ENCODE assay signal across 9 cellular contexts in genomic region chr17:8753976-8754440, GRCh38. TPM values are rescaled to one million over a fixed set of nuclear protein-coding genes. Genes with fewer than 3 reads are reported as not detected.
DNase-seq lines count a peak whose midpoint lies in the region; ATAC-seq, FAIRE-seq and TF ChIP-seq lines count a peak whose summit lies in the region.
"Had no signal": no experiment of that assay in that cellular context is flagged by ENCODE, and none has a peak within 500 bp of the region (broad histone marks: within the 10 kb centered on the region; RNA-seq: fewer than 3 reads in every experiment).

No MANE protein-coding gene starts in this region.

- H2BK15ac ChIP-seq in mesendoderm (replicated peaks; ENCODE audit: low read depth) = no peak overlapping the region

- TF ChIP-seq CTCF in GM10248 (IDR thresholded peaks at IDR 0.05; ENCODE audit: control extremely low read depth, extremely low read depth, low read depth, missing control alignments) (peak; percentile 57), natural killer cell (IDR thresholded peaks at IDR 0.05) (no peak)

- no peaks in the 10 kb centered on the region for H3K36me3 ChIP-seq in mesendoderm (ENCODE audit: control insufficient read depth, insufficient read depth, low read length)

- H2AK5ac ChIP-seq in mesendoderm (ENCODE audit: low read length) = no peak overlapping the region

- H3K4me2 ChIP-seq in mesendoderm (ENCODE audit: low read length) = no peak overlapping the region

- no peak overlapping the region for H2BK5ac ChIP-seq in mesendoderm (ENCODE audit: low read length)

- no peak overlapping the region for H3K27ac Mint-ChIP-seq in natural killer cell
- H3K27ac Mint-ChIP-seq: activated CD4-positive, alpha-beta memory T cell treated with anti-CD3 and anti-CD28 coated beads, Interleukin-2, amount 10 ng/mL, durations not matched to agents 7 days and 5 days had no signal

- H2BK120ac ChIP-seq in mesendoderm (ENCODE audit: low read depth, low read length) = no peak overlapping the region

- no peaks in the 10 kb centered on the region for H3K4me1 Mint-ChIP-seq in natural killer cell
- H3K4me1 Mint-ChIP-seq: activated CD4-positive, alpha-beta memory T cell treated with anti-CD3 and anti-CD28 coated beads, Interleukin-2, amount 10 ng/mL, durations not matched to agents 7 days and 5 days had no signal

- H3K4ac ChIP-seq in mesendoderm (ENCODE audit: low read depth, low read length) = no peak overlapping the region

- H3K18ac ChIP-seq in mesendoderm (ENCODE audit: low read length) = no peak overlapping the region

- H4K5ac ChIP-seq in mesendoderm (ENCODE audit: low read length) = no peak overlapping the region

- WGBS in mesendoderm (ENCODE audit: extremely low coverage, insufficient coverage, low lambda C conversion rate) = no CpG with 5 or more reads among the region's 1 CpG

- CTCF ChIA-PET in GM10248 (lab: Yijun Ruan, JAX) = interaction anchor here (1.7 to 6.9 kb wide), 3 partner anchors 8 to 244 kb away, joined by 9 to 45 read pairs (median 19); no protein-coding TSS in a partner anchor

- no peak overlapping the region for H3K4me3 Mint-ChIP-seq in natural killer cell
- H3K4me3 Mint-ChIP-seq: activated CD4-positive, alpha-beta memory T cell treated with anti-CD3 and anti-CD28 coated beads, Interleukin-2, amount 10 ng/mL, durations not matched to agents 7 days and 5 days had no signal

- no peaks in the 10 kb centered on the region for H3K79me2 ChIP-seq in mesendoderm (ENCODE audit: control insufficient read depth, insufficient read depth, low read length)

- POLR2A ChIA-PET in GM10248 (lab: Yijun Ruan, JAX) = no interaction called here

- no peaks in the 10 kb centered on the region for H3K79me1 ChIP-seq in mesendoderm (ENCODE audit: low read length)

- no peak overlapping the region for H3K23ac ChIP-seq in mesendoderm (ENCODE audit: low read length)

- peaks cover 10 to 21% of the 10 kb centered on the region in 2 donors for H3K27me3 Mint-ChIP-seq in natural killer cell (ENCODE audit: low read depth in 2 of 2)

- no peaks in the 10 kb centered on the region for H3K4me1 ChIP-seq in mesendoderm (ENCODE audit: control insufficient read depth, low read depth, low read length)

- FAIRE-seq in RCC 7860 (lab: Jason Lieb, UNC) = no peak

- no peak overlapping the region for H4K8ac ChIP-seq in mesendoderm (ENCODE audit: low read depth, low read length)

- no peak overlapping the region for H3K56ac ChIP-seq in mesendoderm (ENCODE audit: low read length)

- DNase-seq in GM10248 (ENCODE audit: extremely low spot score) = peak; percentile 68
- peak; percentile 17 for DNase-seq in LHCN-M2 (ENCODE audit: low read depth)
- DNase-seq in astrocyte of the hippocampus (ENCODE audit: low read depth, low spot score) = peak; percentile 23
- peak; percentile 63 for DNase-seq in mesendoderm
- no peak for DNase-seq in RCC 7860 (ENCODE audit: low spot score)
- DNase-seq in natural killer cell = no peak
- no peak for DNase-seq in H4 (ENCODE audit: low spot score)
- DNase-seq: activated CD4-positive, alpha-beta memory T cell treated with anti-CD3 and anti-CD28 coated beads, Interleukin-2, amount 10 ng/mL, durations not matched to agents 7 days and 5 days had no signal

- H3K9me3 Mint-ChIP-seq in natural killer cell = no peaks in the 10 kb centered on the region
- H3K9me3 Mint-ChIP-seq: activated CD4-positive, alpha-beta memory T cell treated with anti-CD3 and anti-CD28 coated beads, Interleukin-2, amount 10 ng/mL, durations not matched to agents 7 days and 5 days had no signal

- no peak for ATAC-seq in GM19397 (IDR thresholded peaks at IDR 0.05; ENCODE audit: unreplicated experiment)
- ATAC-seq in natural killer cell = no peak

- no peaks in the 10 kb centered on the region for H3K27me3 ChIP-seq in mesendoderm (ENCODE audit: insufficient read depth, low read length, poor library complexity)

- H3K4me3 ChIP-seq in mesendoderm (ENCODE audit: low read length) = no peak overlapping the region

- intact Hi-C loops in natural killer cell (cut with micrococcal nuclease) = no loop called here

- no peak overlapping the region for H3K27ac ChIP-seq in mesendoderm (ENCODE audit: low read depth, low read length)

- no peak overlapping the region for H3K9ac ChIP-seq in mesendoderm (ENCODE audit: low read length)

- no peaks in the 10 kb centered on the region for H3K36me3 Mint-ChIP-seq in natural killer cell

RNA-seq across cellular contexts. Expression of gene SPDYE4, which starts 4.3 kb away (rescaled TPM):
- not detected in 2 replicates for total RNA-seq in LHCN-M2 (2014; rRNA removed)
- polyA plus RNA-seq in LHCN-M2 (2012) = not detected
- not detected for polyA plus RNA-seq in mesendoderm (2013, experiment 1 of 2)
- not detected for polyA plus RNA-seq in mesendoderm (2013, experiment 2 of 2)
- total RNA-seq in natural killer cell = not detected
- not detected in 2 replicates for total RNA-seq in H4 (2014; rRNA removed; shearing (Covaris generic))
- total RNA-seq: activated CD4-positive, alpha-beta memory T cell treated with anti-CD3 and anti-CD28 coated beads, Interleukin-2, amount 10 ng/mL, durations not matched to agents 7 days and 5 days had no signal

RNA-seq across cellular contexts. Expression of gene CCDC42, which starts 9.4 kb away (rescaled TPM):
- total RNA-seq in LHCN-M2 (2014; rRNA removed) = not detected in 2 replicates
- polyA plus RNA-seq in LHCN-M2 (2012) = not detected
- polyA plus RNA-seq in mesendoderm (2013, experiment 1 of 2) = not detected
- polyA plus RNA-seq in mesendoderm (2013, experiment 2 of 2) = 0.04 TPM
- under 1 TPM in 2 of 3 donors, not detected in 1; 0.27 to 0.75 TPM for total RNA-seq in natural killer cell
- 0.19 TPM in 1 of 2 replicates, not detected in the other for total RNA-seq in H4 (2014; rRNA removed; shearing (Covaris generic))

RNA-seq across cellular contexts. Expression of gene MFSD6L, which starts 45.2 kb away (rescaled TPM):
- total RNA-seq in LHCN-M2 (2014; rRNA removed) (not detected in 2 replicates), natural killer cell (under 1 TPM in 2 of 3 donors, not detected in 1; 0.12 to 0.90 TPM)
- not detected for polyA plus RNA-seq in LHCN-M2 (2012)
- polyA plus RNA-seq in mesendoderm (2013, experiment 1 of 2) = 0.39 TPM
- polyA plus RNA-seq in mesendoderm (2013, experiment 2 of 2) = 0.34 TPM
- total RNA-seq in H4 (2014; rRNA removed; shearing (Covaris generic)) = not detected in 2 replicates

Comparison
In these comparisons a context has a peak if more than half of its experiments do, and no peak if none do; other contexts are left out.
1. DNase-seq: peak in GM10248 (single experiment), LHCN-M2 (single experiment), astrocyte of the hippocampus (single experiment) and mesendoderm (single experiment); none in RCC 7860 (single experiment), natural killer cell (single experiment) and H4 (single experiment).